8 cellular contexts compared by ENCODE assay signal in genomic region chr1:20508411-20508771, GRCh38. TPM values are rescaled to one million over a fixed set of nuclear protein-coding genes. Genes with fewer than 3 reads are reported as not detected.
DNase-seq lines count a peak whose midpoint lies in the region; ATAC-seq, FAIRE-seq and TF ChIP-seq lines count a peak whose summit lies in the region.

No MANE protein-coding gene starts in this region.

- peak overlapping the region; percentile 82 for H3K27ac ChIP-seq in astrocyte (ENCODE audit: low read depth, low read length)
- H3K27ac ChIP-seq in right lobe of liver, result peak overlapping the region; percentile 41 to 62 (median 55)
- no peak overlapping the region for H3K27ac ChIP-seq in thymus (ENCODE audit: low read depth)

- H3K79me2 ChIP-seq in astrocyte (ENCODE audit: insufficient read depth, low read length), result peaks cover 44% of the 10 kb centered on the region

- H2AFZ ChIP-seq in astrocyte (ENCODE audit: low read depth, low read length), result peak overlapping the region; percentile 98

- peaks cover 12% of the 10 kb centered on the region for H3K4me1 ChIP-seq in astrocyte (ENCODE audit: insufficient read depth, low read length)
- peaks cover 0 to 17% (median 4%) of the 10 kb centered on the region in 4 donors for H3K4me1 ChIP-seq in right lobe of liver
- peaks cover 14% of the 10 kb centered on the region for H3K4me1 ChIP-seq in thymus (ENCODE audit: control insufficient read depth, insufficient read depth, low read length)

- H3K36me3 ChIP-seq in astrocyte (ENCODE audit: insufficient read depth, low read length) (peaks cover 7% of the 10 kb centered on the region), right lobe of liver (no peaks in the 10 kb centered on the region), thymus (ENCODE audit: control insufficient read depth, insufficient read depth) (peaks cover 3% of the 10 kb centered on the region)

- H3K27ac Mint-ChIP-seq in activated T-cell treated with anti-CD3 and anti-CD28 coated beads, Interleukin-2, amount 50 U/mL, for 24 hours, result peak overlapping the region; percentile 94
- H3K27ac Mint-ChIP-seq in astrocyte (ENCODE audit: unreplicated experiment), result peak overlapping the region; percentile 41

- H3K4me2 ChIP-seq in astrocyte (ENCODE audit: low read length), result peak overlapping the region; percentile 99

- H3K27me3 ChIP-seq in astrocyte (ENCODE audit: insufficient read depth, low read length) (no peaks in the 10 kb centered on the region), right lobe of liver (no peaks in the 10 kb centered on the region), thymus (ENCODE audit: control insufficient read depth, insufficient read depth) (peaks cover 2% of the 10 kb centered on the region)

- H3K9ac ChIP-seq in astrocyte (ENCODE audit: low read length), result peak overlapping the region; percentile 92

- WGBS in right lobe of liver (ENCODE audit: insufficient coverage, low coverage, low lambda C conversion rate, missing lambda C conversion rate), result 60% methylated on average over 5 of the region's 5 CpGs
- WGBS in thymus, result 67% methylated on average over 5 of the region's 5 CpGs

- no peaks in the 10 kb centered on the region for H3K9me3 Mint-ChIP-seq in activated T-cell treated with anti-CD3 and anti-CD28 coated beads, Interleukin-2, amount 50 U/mL, for 24 hours
- H3K9me3 Mint-ChIP-seq in astrocyte (ENCODE audit: unreplicated experiment), result no peaks in the 10 kb centered on the region

- no peak for TF ChIP-seq POLR2A in right lobe of liver (IDR thresholded peaks at IDR 0.05)

- peaks cover 26% of the 10 kb centered on the region for H3K36me3 Mint-ChIP-seq in activated T-cell treated with anti-CD3 and anti-CD28 coated beads, Interleukin-2, amount 50 U/mL, for 24 hours (ENCODE audit: low read depth)
- peaks cover 2% of the 10 kb centered on the region for H3K36me3 Mint-ChIP-seq in astrocyte (ENCODE audit: low read depth, unreplicated experiment)

- H3K4me1 Mint-ChIP-seq in activated T-cell treated with anti-CD3 and anti-CD28 coated beads, Interleukin-2, amount 50 U/mL, for 24 hours (ENCODE audit: low read depth), result peaks cover 25% of the 10 kb centered on the region
- peaks cover 2% of the 10 kb centered on the region for H3K4me1 Mint-ChIP-seq in astrocyte (ENCODE audit: low read depth, unreplicated experiment)

- no peak for DNase-seq in activated T-cell treated with anti-CD3 and anti-CD28 coated beads, Interleukin-2, amount 50 U/mL, for 24 hours
- no peak for DNase-seq in activated T-cell treated with anti-CD3 and anti-CD28 coated beads, Interleukin-2, amount 50 U/mL, for 48 hours
- DNase-seq in astrocyte (ENCODE audit: low read depth), result no peak
- DNase-seq in right lobe of liver, result no peak
- DNase-seq in stimulated activated CD4-positive, alpha-beta T cell treated with anti-CD3 and anti-CD28 coated beads, Interleukin-4, amount 100 ng/mL, for 24 hours, result no peak
- DNase-seq in NCI-H1694 (lab: John Stamatoyannopoulos, UW), result no peak
- DNase-seq in NCI-H2227 treated with DMSO at 0.1 percent for 48 hours (lab: John Stamatoyannopoulos, UW), result no peak

- no peak for ATAC-seq in right lobe of liver

- H3K4me3 Mint-ChIP-seq in activated T-cell treated with anti-CD3 and anti-CD28 coated beads, Interleukin-2, amount 50 U/mL, for 24 hours, result peak overlapping the region; percentile 88
- H3K4me3 Mint-ChIP-seq in astrocyte (ENCODE audit: unreplicated experiment), result peak overlapping the region; percentile 93

- H4K20me1 ChIP-seq in astrocyte (ENCODE audit: insufficient read depth, low read length), result peaks cover 17% of the 10 kb centered on the region

- FAIRE-seq in astrocyte (lab: Jason Lieb, UNC), result no peak

- intact Hi-C loops in right lobe of liver (cut with DNase I), result no loop called here

- peaks cover 1% of the 10 kb centered on the region for H3K27me3 Mint-ChIP-seq in activated T-cell treated with anti-CD3 and anti-CD28 coated beads, Interleukin-2, amount 50 U/mL, for 24 hours
- peaks cover 17% of the 10 kb centered on the region for H3K27me3 Mint-ChIP-seq in astrocyte (ENCODE audit: low read depth, unreplicated experiment)

- TF ChIP-seq CTCF in astrocyte (IDR thresholded peaks at IDR 0.05; ENCODE audit: insufficient read depth, low read depth, low read length) (no peak), right lobe of liver (IDR thresholded peaks at IDR 0.05) (no peak)

- H3K4me3 ChIP-seq in astrocyte (ENCODE audit: insufficient read depth, low read depth, low read length) (peak overlapping the region; percentile 89), right lobe of liver (peak overlapping the region; percentile 96 to 99 (median 98)), thymus (ENCODE audit: low read length) (peak overlapping the region; percentile 69)

- no peaks in the 10 kb centered on the region for H3K9me3 ChIP-seq in astrocyte (ENCODE audit: insufficient read depth, low read depth, low read length)
- no peaks in the 10 kb centered on the region for H3K9me3 ChIP-seq in right lobe of liver
- no peaks in the 10 kb centered on the region for H3K9me3 ChIP-seq in thymus (ENCODE audit: control insufficient read depth)

RNA-seq across cellular contexts. Expression of gene MUL1, which starts 0.4 kb away (rescaled TPM):
- 30.1 and 32.5 TPM in 2 replicates for total RNA-seq in astrocyte
- 10 to 100 TPM; 14.4 to 33.6 (median 16.7) TPM for total RNA-seq in right lobe of liver
- 9.3 TPM for polyA plus RNA-seq in thymus

RNA-seq across cellular contexts. Expression of gene CAMK2N1, which starts 22.4 kb away (rescaled TPM):
- 17.5 and 18.9 TPM in 2 replicates for total RNA-seq in astrocyte
- 10 to 100 TPM; 10.4 to 30.2 (median 20.1) TPM for total RNA-seq in right lobe of liver
- polyA plus RNA-seq in thymus, result 11.1 TPM

RNA-seq across cellular contexts. Expression of gene FAM43B, which starts 44.0 kb away (rescaled TPM):
- 0.22 and 0.27 TPM in 2 replicates for total RNA-seq in astrocyte
- under 1 TPM in 4 of 6 experiments, not detected in 2; 0.09 to 0.24 (median 0.12) TPM for total RNA-seq in right lobe of liver
- polyA plus RNA-seq in thymus, result 0.32 TPM
